In the genomic region with DNA sequence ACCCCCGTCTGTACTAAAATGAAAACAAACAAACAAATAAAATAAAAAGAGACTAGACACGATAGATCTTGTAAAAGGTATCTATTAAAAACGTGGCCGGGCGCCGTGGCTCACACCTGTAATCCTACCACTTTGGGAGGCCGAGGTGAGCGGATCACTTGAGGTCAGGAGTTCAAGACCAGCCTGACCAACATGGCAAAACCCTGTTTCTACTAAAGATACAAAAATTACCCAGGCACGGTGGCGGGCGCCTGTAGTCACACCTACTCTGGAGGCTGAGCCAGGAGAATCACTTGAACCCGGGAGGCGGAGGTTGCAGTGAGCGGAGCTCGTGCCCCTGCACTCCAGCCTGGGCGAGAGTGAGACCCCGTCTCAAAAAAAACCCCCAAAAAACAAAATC, we compare ENCODE assay signal across 7 cellular contexts. TPM values are rescaled to one million over a fixed set of nuclear protein-coding genes. Genes with fewer than 3 reads are reported as not detected.
DNase-seq lines count a peak whose midpoint lies in the region; ATAC-seq and TF ChIP-seq lines count a peak whose summit lies in the region.
"Not testable (repeated sequence)": the region's sequence is repeated elsewhere in the genome, so short reads cannot be mapped to it uniquely, and the experiment has no call there.

No MANE protein-coding gene starts in this region.

- H3K9me2 ChIP-seq in GM23248 (ENCODE audit: insufficient read depth): not testable (repeated sequence)

- peaks cover 36% of the 10 kb centered on the region for H3K79me2 ChIP-seq in GM23248 (ENCODE audit: insufficient read depth)

- POLR2A ChIA-PET in T-cell (lab: Charles Lee): interaction anchor here in 1 of 2 donors (0.5 kb wide), 1 partner anchor 9 kb away, joined by 3 read pairs; no protein-coding TSS in a partner anchor

- H3K9me3 Mint-ChIP-seq in T-cell; activated T-helper 17 cell treated with anti-CD3 and anti-CD28 coated beads, Interleukin-2, amount 50 U/mL, for 72 hours; nephron: not testable (repeated sequence)

- H3K4me1 Mint-ChIP-seq in T-cell (peaks cover 6 to 11% (median 10%) of the 10 kb centered on the region in 3 donors), nephron (peaks cover 19% of the 10 kb centered on the region)
- H3K4me1 Mint-ChIP-seq in activated T-helper 17 cell treated with anti-CD3 and anti-CD28 coated beads, Interleukin-2, amount 50 U/mL, for 72 hours: not testable (repeated sequence)

- H3K4me2 ChIP-seq in GM23248 (ENCODE audit: unreplicated experiment): peak overlapping the region; percentile 69

- H3K27me3 Mint-ChIP-seq in T-cell: peaks cover 27 to 36% of the 10 kb centered on the region in 2 donors
- peaks cover 13% of the 10 kb centered on the region for H3K27me3 Mint-ChIP-seq in activated T-helper 17 cell treated with anti-CD3 and anti-CD28 coated beads, Interleukin-2, amount 50 U/mL, for 72 hours
- H3K27me3 Mint-ChIP-seq in nephron (ENCODE audit: low read depth): not testable (repeated sequence)

- in situ Hi-C loops in GM23248 (cut with MboI): loop anchor here (25.0 kb wide), 1 partner anchor 245 kb away; no protein-coding TSS in a partner anchor

- H3K4me3 ChIP-seq in GM23248 (peak overlapping the region; percentile 99), dorsolateral prefrontal cortex (peak overlapping the region in 39 of 59 donors; percentile 70 to 98 (median 91)), iPS-18a (ENCODE audit: low read length) (peak overlapping the region; percentile 81), spleen (peak overlapping the region in 2 of 8 donors; percentile 70 to 82)

- not testable (repeated sequence) for ATAC-seq in T-cell (replicated peaks in 1 of 4); activated T-helper 17 cell treated with anti-CD3 and anti-CD28 coated beads, Interleukin-2, amount 50 U/mL, for 72 hours (replicated peaks)

- WGBS in GM23248 (ENCODE audit: low coverage in 1 of 2, low lambda C conversion rate in 2 of 2, missing lambda C conversion rate in 2 of 2), 2 experiments: 87 to 90% methylated on average over 17 of the region's 17 CpGs
- WGBS in spleen, 5 donors: 92 to 95% (median 94%) methylated on average over 17 of the region's 17 CpGs

- H3K27ac Mint-ChIP-seq in T-cell; activated T-helper 17 cell treated with anti-CD3 and anti-CD28 coated beads, Interleukin-2, amount 50 U/mL, for 72 hours: not testable (repeated sequence)
- peak overlapping the region in 1 of 3 experiments; percentile 86 for H3K27ac Mint-ChIP-seq in nephron

- TF ChIP-seq POLR2A in spleen (IDR thresholded peaks at IDR 0.05): not testable (repeated sequence)

- not testable (repeated sequence) for DNase-seq in GM23248, T-cell, dorsolateral prefrontal cortex, spleen

- CTCF ChIA-PET in T-cell (lab: Charles Lee): not testable (repeated sequence)

- H3K4me3 Mint-ChIP-seq in T-cell: peak overlapping the region; percentile 62 to 76 (median 69)
- H3K4me3 Mint-ChIP-seq in activated T-helper 17 cell treated with anti-CD3 and anti-CD28 coated beads, Interleukin-2, amount 50 U/mL, for 72 hours: peak overlapping the region; percentile 46
- H3K4me3 Mint-ChIP-seq in nephron: peak overlapping the region; percentile 81 to 89 (median 81)

- not testable (repeated sequence) for TF ChIP-seq CTCF in dorsolateral prefrontal cortex (IDR thresholded peaks at IDR 0.05 in 54 of 56, conservative IDR thresholded peaks at IDR 0.05 in 2 of 56; ENCODE audit: low read depth in 1 of 56, partially characterized antibody in 56 of 56); nephron (IDR thresholded peaks at IDR 0.05; ENCODE audit: unreplicated experiment in 3 of 3); spleen (IDR thresholded peaks at IDR 0.05 in 8 of 11, conservative IDR thresholded peaks at IDR 0.05 in 3 of 11)

- H3K4me1 ChIP-seq in GM23248 (ENCODE audit: insufficient read depth): peaks cover 12% of the 10 kb centered on the region
- H3K4me1 ChIP-seq in iPS-18a (ENCODE audit: control insufficient read depth, low read depth, low read length): not testable (repeated sequence)
- peaks cover 3 to 48% (median 23%) of the 10 kb centered on the region in 6 donors for H3K4me1 ChIP-seq in spleen

- H3K36me3 Mint-ChIP-seq in T-cell; activated T-helper 17 cell treated with anti-CD3 and anti-CD28 coated beads, Interleukin-2, amount 50 U/mL, for 72 hours (ENCODE audit: low read depth); nephron (ENCODE audit: low read depth): not testable (repeated sequence)

- peak overlapping the region; percentile 54; the same call in 1 of the 2 replicates for H3K27ac ChIP-seq in GM23248
- H3K27ac ChIP-seq in dorsolateral prefrontal cortex: peak overlapping the region in 48 of 59 donors; percentile 54 to 97 (median 93)
- not testable (repeated sequence) for H3K27ac ChIP-seq in iPS-18a (ENCODE audit: low read length)
- peak overlapping the region in 5 of 8 donors; percentile 87 to 93 (median 90) for H3K27ac ChIP-seq in spleen

- H3K9me3 ChIP-seq in GM23248 (ENCODE audit: low read depth); iPS-18a (ENCODE audit: control insufficient read depth, low read depth, low read length); spleen: not testable (repeated sequence)

- H3F3A ChIP-seq in GM23248 (ENCODE audit: insufficient read depth): peaks cover 33% of the 10 kb centered on the region; the same call in 1 of the 2 replicates

- H3K27me3 ChIP-seq in GM23248 (replicated peaks; ENCODE audit: insufficient read depth); dorsolateral prefrontal cortex: not testable (repeated sequence)
- peaks cover 16% of the 10 kb centered on the region for H3K27me3 ChIP-seq in iPS-18a (ENCODE audit: control insufficient read depth, insufficient read depth, low read length)
- H3K27me3 ChIP-seq in spleen (replicated peaks in 1 of 7): peaks cover 0 to 28% (median 4%) of the 10 kb centered on the region in 7 donors

- H3K36me3 ChIP-seq in GM23248 (ENCODE audit: low read depth); iPS-18a (ENCODE audit: control insufficient read depth, low read depth, low read length); spleen: not testable (repeated sequence)

- not testable (repeated sequence) for H4K20me1 ChIP-seq in GM23248 (ENCODE audit: insufficient read depth)

- intact Hi-C loops in dorsolateral prefrontal cortex (cut with DNase I) (loop anchor here (1.0 to 5.0 kb wide), 4 partner anchors 100 to 560 kb away; partner anchors contain the start of gene XPOT (in 2 of the 2)), spleen (cut with DNase I; ENCODE audit: low total_unique reads) (loop anchor here (5.0 kb wide), 2 partner anchors 340 to 415 kb away; no protein-coding TSS in a partner anchor)

- peak overlapping the region; percentile 87 for H2AFZ ChIP-seq in GM23248

- peak overlapping the region; percentile 91; the same call in 1 of the 2 replicates for H3K9ac ChIP-seq in GM23248
- peak overlapping the region; percentile 63 for H3K9ac ChIP-seq in iPS-18a (ENCODE audit: low read length)

RNA-seq across cellular contexts. Expression of gene SRGAP1, which starts 1.8 kb away (rescaled TPM):
- total RNA-seq in GM23248 (2014; rRNA removed; shearing (Covaris generic)): 12.4 and 13.0 TPM in 2 replicates
- 27.0 and 29.4 TPM in 2 replicates for polyA plus RNA-seq in GM23248 (2016; fragmentation: Nextera tagmentation; extraction: Ambion mirVana)
- total RNA-seq in T-cell: under 1 TPM in 4 of 5 donors, not detected in 1; 0.07 to 0.38 (median 0.17) TPM
- total RNA-seq in activated T-helper 17 cell treated with anti-CD3 and anti-CD28 coated beads, Interleukin-2, amount 50 U/mL, for 72 hours: under 1 TPM; 0.06 to 0.29 TPM
- 10 to 100 TPM in 107 of 120 experiments, 1 to 10 TPM in 13; 7.6 to 25.7 (median 12.9) TPM for total RNA-seq in dorsolateral prefrontal cortex
- total RNA-seq in spleen: 10 to 100 TPM in 6 of 7 donors, 1 to 10 TPM in 1; 6.1 to 20.1 (median 14.4) TPM
- polyA plus RNA-seq in spleen: 1 to 10 TPM in 1 of 3 donors, under 1 TPM in 2; 0.37 to 1.8 (median 0.50) TPM
